Comparison of ENCODE assay signal across 15 cellular contexts in genomic region chr15:77676569-77677375, GRCh38. TPM values are rescaled to one million over a fixed set of nuclear protein-coding genes. Genes with fewer than 3 reads are reported as not detected.
A peak's percentile ranks its signal among the peaks of the same experiment; 100 is the strongest.
DNase-seq lines count a peak whose midpoint lies in the region; ATAC-seq, FAIRE-seq and TF ChIP-seq lines count a peak whose summit lies in the region.
"Had no signal": no experiment of that assay in that cellular context is flagged by ENCODE, and none has a peak within 500 bp of the region (broad histone marks: within the 10 kb centered on the region; RNA-seq: fewer than 3 reads in every experiment).

No MANE protein-coding gene starts in this region.

- H2BK20ac ChIP-seq in H1 (ENCODE audit: low read length) = no peak overlapping the region

- H3K4me1 Mint-ChIP-seq in stimulated activated naive CD8-positive, alpha-beta T cell treated with anti-CD3 and anti-CD28 coated beads, Interleukin-15, amount 100 ng/mL, for 72 hours = no peaks in the 10 kb centered on the region
- no peaks in the 10 kb centered on the region for H3K4me1 Mint-ChIP-seq in stimulated activated effector memory CD8-positive, alpha-beta T cell treated with anti-CD3 and anti-CD28 coated beads, Interleukin-12 subunit alpha, Interleukin-12 subunit beta, amount 100 ng/mL, for 72 hours
- H3K4me1 Mint-ChIP-seq in activated CD8-positive, alpha-beta T cell treated with anti-CD3 and anti-CD28 coated beads, Interleukin-2, amount 10 ng/mL, durations not matched to agents 7 days and 5 days (ENCODE audit: low read depth) = no peaks in the 10 kb centered on the region
- H3K4me1 Mint-ChIP-seq: CD4-positive, CD25-positive, alpha-beta regulatory T cell had no signal

- no peak overlapping the region for H3K14ac ChIP-seq in H1 (ENCODE audit: insufficient read length)

- no peak for DNase-seq in stimulated activated naive CD8-positive, alpha-beta T cell treated with anti-CD3 and anti-CD28 coated beads, Interleukin-15, amount 100 ng/mL, for 72 hours
- DNase-seq in stimulated activated naive CD8-positive, alpha-beta T cell treated with anti-CD3 and anti-CD28 coated beads, Interleukin-15, Interleukin-2, amounts not matched to agents 100 U/mL and 50 U/mL, for 24 hours = no peak
- DNase-seq in H1 (ENCODE audit: low read depth in 1 of 2, low spot score in 2 of 2) (no peak), nucleus accumbens (lab: John Stamatoyannopoulos, UW) (no peak), HK-2 (ENCODE audit: unreplicated experiment) (no peak)
- no peak for DNase-seq in stimulated activated effector memory CD8-positive, alpha-beta T cell treated with anti-CD3 and anti-CD28 coated beads, Interleukin-12 subunit alpha, Interleukin-12 subunit beta, amount 100 ng/mL, for 72 hours (ENCODE audit: low spot score in 2 of 2)
- DNase-seq in activated CD8-positive, alpha-beta T cell treated with anti-CD3 and anti-CD28 coated beads, Interleukin-2, amount 10 ng/mL, durations not matched to agents 7 days and 5 days = no peak
- DNase-seq: ACHN; CD4-positive, CD25-positive, alpha-beta regulatory T cell; DMS 273 treated with DMSO at 0.1 percent for 48 hours; H7 had no signal

- TF ChIP-seq CTCF in H1 (IDR thresholded peaks at IDR 0.05; ENCODE audit: control extremely low read depth in 1 of 3, insufficient read depth in 1 of 3, low read depth in 1 of 3, low read length in 3 of 3) = no peak

- H3K27ac ChIP-seq in H1 (ENCODE audit: low read depth, low read length) = no peak overlapping the region
- H3K27ac ChIP-seq: BLaER1 treated with 17β-estradiol and CSF1 and Interleukin-3, amounts not matched to agents 10 nM and 100 nM had no signal

- CTCF ChIA-PET in H1 (lab: Charles Lee; ENCODE audit: partially characterized antibody) = interaction anchor here (0.6 to 1.7 kb wide), 7 partner anchors 7 to 145 kb away, joined by 3 to 8 read pairs (median 3); partner anchors contain the start of gene LINGO1
- CTCF ChIA-PET in activated CD8-positive, alpha-beta T cell treated with anti-CD3 and anti-CD28 coated beads, Interleukin-2, amount 10 ng/mL, durations not matched to agents 7 days and 5 days (lab: Charles Lee) = no interaction called here

- no peak overlapping the region for H2AK5ac ChIP-seq in H1 (ENCODE audit: low read depth, low read length)

- peak overlapping the region; percentile 9; the same call in 1 of the 2 replicates for H2BK12ac ChIP-seq in H1 (ENCODE audit: low read depth, low read length)

- no peak for FAIRE-seq in H1 (lab: Jason Lieb, UNC)
- FAIRE-seq: GM18507, HepG2, HTR-8/SVneo had no signal

- no peaks in the 10 kb centered on the region for H3K36me3 Mint-ChIP-seq in stimulated activated effector memory CD8-positive, alpha-beta T cell treated with anti-CD3 and anti-CD28 coated beads, Interleukin-12 subunit alpha, Interleukin-12 subunit beta, amount 100 ng/mL, for 72 hours
- no peaks in the 10 kb centered on the region for H3K36me3 Mint-ChIP-seq in activated CD8-positive, alpha-beta T cell treated with anti-CD3 and anti-CD28 coated beads, Interleukin-2, amount 10 ng/mL, durations not matched to agents 7 days and 5 days (ENCODE audit: low read depth)
- H3K36me3 Mint-ChIP-seq: CD4-positive, CD25-positive, alpha-beta regulatory T cell had no signal

- no peaks in the 10 kb centered on the region for H3K9me3 Mint-ChIP-seq in stimulated activated naive CD8-positive, alpha-beta T cell treated with anti-CD3 and anti-CD28 coated beads, Interleukin-15, amount 100 ng/mL, for 72 hours
- no peaks in the 10 kb centered on the region for H3K9me3 Mint-ChIP-seq in stimulated activated effector memory CD8-positive, alpha-beta T cell treated with anti-CD3 and anti-CD28 coated beads, Interleukin-12 subunit alpha, Interleukin-12 subunit beta, amount 100 ng/mL, for 72 hours
- H3K9me3 Mint-ChIP-seq in activated CD8-positive, alpha-beta T cell treated with anti-CD3 and anti-CD28 coated beads, Interleukin-2, amount 10 ng/mL, durations not matched to agents 7 days and 5 days (ENCODE audit: insufficient read depth) = no peaks in the 10 kb centered on the region

- H3K79me2 ChIP-seq in H1 (ENCODE audit: control insufficient read depth in 1 of 2, insufficient read depth in 2 of 2, low read length in 2 of 2) = no peaks in the 10 kb centered on the region

- no peak overlapping the region for H3K4me2 ChIP-seq in H1 (ENCODE audit: insufficient read depth in 1 of 2, low read depth in 2 of 2, low read length in 2 of 2)
- H3K4me2 ChIP-seq: BLaER1 treated with 17β-estradiol and CSF1 and Interleukin-3, amounts not matched to agents 10 nM and 100 nM had no signal

- no peak overlapping the region; the same call in 1 of the 2 replicates for H4K8ac ChIP-seq in H1 (ENCODE audit: extremely low read depth, insufficient read depth, low read length)

- no peak overlapping the region for H3K27ac Mint-ChIP-seq in stimulated activated naive CD8-positive, alpha-beta T cell treated with anti-CD3 and anti-CD28 coated beads, Interleukin-15, amount 100 ng/mL, for 72 hours
- H3K27ac Mint-ChIP-seq in stimulated activated effector memory CD8-positive, alpha-beta T cell treated with anti-CD3 and anti-CD28 coated beads, Interleukin-12 subunit alpha, Interleukin-12 subunit beta, amount 100 ng/mL, for 72 hours = no peak overlapping the region
- no peak overlapping the region for H3K27ac Mint-ChIP-seq in activated CD8-positive, alpha-beta T cell treated with anti-CD3 and anti-CD28 coated beads, Interleukin-2, amount 10 ng/mL, durations not matched to agents 7 days and 5 days

- H3K27me3 ChIP-seq in H1 (replicated peaks in 1 of 4; ENCODE audit: control insufficient read depth in 3 of 4, extremely low read depth in 1 of 4, insufficient read depth in 3 of 4, low read length in 3 of 4) = no peaks in the 10 kb centered on the region
- H3K27me3 ChIP-seq: BLaER1 treated with 17β-estradiol and CSF1 and Interleukin-3, amounts not matched to agents 10 nM and 100 nM had no signal

- H2AFZ ChIP-seq in H1 (ENCODE audit: low read length) = no peak overlapping the region

- H3K27me3 Mint-ChIP-seq in stimulated activated naive CD8-positive, alpha-beta T cell treated with anti-CD3 and anti-CD28 coated beads, Interleukin-15, amount 100 ng/mL, for 72 hours = peaks cover 35% of the 10 kb centered on the region
- H3K27me3 Mint-ChIP-seq in activated CD8-positive, alpha-beta T cell treated with anti-CD3 and anti-CD28 coated beads, Interleukin-2, amount 10 ng/mL, durations not matched to agents 7 days and 5 days (ENCODE audit: low read depth) = peaks cover 6% of the 10 kb centered on the region

- no peak overlapping the region for H3K23ac ChIP-seq in H1 (ENCODE audit: insufficient read length)

- H3K9me3 ChIP-seq in H1 (ENCODE audit: insufficient read depth in 2 of 2, low read depth in 1 of 2, low read length in 1 of 2) = no peaks in the 10 kb centered on the region
- H3K9me3 ChIP-seq: BLaER1 treated with 17β-estradiol and CSF1 and Interleukin-3, amounts not matched to agents 10 nM and 100 nM had no signal

- H3K9ac ChIP-seq in H1 (replicated peaks in 1 of 4; ENCODE audit: extremely low read depth in 1 of 4, low read depth in 3 of 4, low read length in 3 of 4) = no peak overlapping the region
- H3K9ac ChIP-seq: BLaER1 treated with 17β-estradiol and CSF1 and Interleukin-3, amounts not matched to agents 10 nM and 100 nM had no signal

- ATAC-seq in stimulated activated naive CD8-positive, alpha-beta T cell treated with anti-CD3 and anti-CD28 coated beads, Interleukin-15, amount 100 ng/mL, for 72 hours = peak; percentile 12
- no peak for ATAC-seq in stimulated activated naive CD8-positive, alpha-beta T cell treated with anti-CD3 and anti-CD28 coated beads, Interleukin-15, Interleukin-2, amounts not matched to agents 100 U/mL and 50 U/mL, for 24 hours
- ATAC-seq in stimulated activated effector memory CD8-positive, alpha-beta T cell treated with anti-CD3 and anti-CD28 coated beads, Interleukin-12 subunit alpha, Interleukin-12 subunit beta, amount 100 ng/mL, for 72 hours = peak; percentile 29
- no peak for ATAC-seq in activated CD8-positive, alpha-beta T cell treated with anti-CD3 and anti-CD28 coated beads, Interleukin-2, amount 10 ng/mL, durations not matched to agents 7 days and 5 days
- ATAC-seq: HepG2 had no signal

- H3K79me1 ChIP-seq in H1 (ENCODE audit: low read depth, low read length) = no peaks in the 10 kb centered on the region

- POLR2A ChIA-PET in H1 (lab: Charles Lee; ENCODE audit: partially characterized antibody) = no interaction called here
- POLR2A ChIA-PET in activated CD8-positive, alpha-beta T cell treated with anti-CD3 and anti-CD28 coated beads, Interleukin-2, amount 10 ng/mL, durations not matched to agents 7 days and 5 days (lab: Charles Lee) = no interaction called here

- no peak for TF ChIP-seq POLR2A in H1 (IDR thresholded peaks at IDR 0.05; ENCODE audit: control extremely low read depth in 1 of 2, low read depth in 2 of 2, low read length in 2 of 2)

- TF ChIP-seq EP300 in H1 (IDR thresholded peaks at IDR 0.05; ENCODE audit: borderline replicate concordance in 1 of 2, low read depth in 2 of 2, low read length in 2 of 2) = no peak

- H4K20me1 ChIP-seq in H1 (replicated peaks in 1 of 2; ENCODE audit: control insufficient read depth in 1 of 2, insufficient read depth in 2 of 2, low read length in 2 of 2) = no peaks in the 10 kb centered on the region
- H4K20me1 ChIP-seq: BLaER1 treated with 17β-estradiol and CSF1 and Interleukin-3, amounts not matched to agents 10 nM and 100 nM had no signal

- no peaks in the 10 kb centered on the region for H3K36me3 ChIP-seq in H1 (ENCODE audit: control insufficient read depth in 2 of 4, insufficient read depth in 4 of 4, low read length in 3 of 4)
- H3K36me3 ChIP-seq: BLaER1 treated with 17β-estradiol and CSF1 and Interleukin-3, amounts not matched to agents 10 nM and 100 nM had no signal

- peak overlapping the region; percentile 62 for H3K4ac ChIP-seq in H1 (replicated peaks; ENCODE audit: insufficient read length, low read depth, low read length)

- no peak overlapping the region for H3K4me3 Mint-ChIP-seq in stimulated activated naive CD8-positive, alpha-beta T cell treated with anti-CD3 and anti-CD28 coated beads, Interleukin-15, amount 100 ng/mL, for 72 hours
- H3K4me3 Mint-ChIP-seq in stimulated activated effector memory CD8-positive, alpha-beta T cell treated with anti-CD3 and anti-CD28 coated beads, Interleukin-12 subunit alpha, Interleukin-12 subunit beta, amount 100 ng/mL, for 72 hours = no peak overlapping the region
- H3K4me3 Mint-ChIP-seq in activated CD8-positive, alpha-beta T cell treated with anti-CD3 and anti-CD28 coated beads, Interleukin-2, amount 10 ng/mL, durations not matched to agents 7 days and 5 days = no peak overlapping the region
- H3K4me3 Mint-ChIP-seq: CD4-positive, CD25-positive, alpha-beta regulatory T cell had no signal

- H3K56ac ChIP-seq in H1 (replicated peaks; ENCODE audit: insufficient read length, low read depth, low read length) = no peak overlapping the region

- no peak overlapping the region for H4K5ac ChIP-seq in H1 (ENCODE audit: insufficient read length, low read depth, low read length)

- 0 out of 2 replicates have a peak overlapping the region, but pooled peaks have one; percentile 8 for H2BK15ac ChIP-seq in H1 (ENCODE audit: low read length)

- 86% methylated on average over 16 of the region's 18 CpGs; no CpG with 5 or more reads in 1 of the 2 experiments for WGBS in H1 (ENCODE audit: extremely low coverage in 1 of 2, insufficient coverage in 1 of 2, insufficient read length in 1 of 2, insufficient replicate concordance in 2 of 2, low coverage in 1 of 2, low lambda C conversion rate in 2 of 2, missing lambda C conversion rate in 1 of 2), 2 experiments

- H3K4me1 ChIP-seq in H1 (replicated peaks in 1 of 4; ENCODE audit: control insufficient read depth in 3 of 4, insufficient read depth in 4 of 4, low read length in 3 of 4) = peaks cover 0 to 4% (median 0%) of the 10 kb centered on the region in 4 experiments; a peak in 3 of 7 replicates

- TF ChIP-seq RAD21 in H1 (IDR thresholded peaks at IDR 0.05 in 1 of 2, conservative IDR thresholded peaks at IDR 0.05 in 1 of 2; ENCODE audit: low read depth in 2 of 2, low read length in 2 of 2) = no peak

- peak overlapping the region; percentile 24; the same call in 1 of the 2 replicates for H2BK5ac ChIP-seq in H1 (ENCODE audit: low read depth, low read length)

- 0 out of 2 replicates have a peak overlapping the region, but pooled peaks have one; percentile 28 for H3K18ac ChIP-seq in H1 (ENCODE audit: extremely low read depth, low read length)

- no peak overlapping the region for H3K4me3 ChIP-seq in H1 (ENCODE audit: extremely low read depth in 1 of 4, insufficient read depth in 2 of 4, low read depth in 3 of 4, low read length in 4 of 4)
- H3K4me3 ChIP-seq: BLaER1 treated with 17β-estradiol and CSF1 and Interleukin-3, amounts not matched to agents 10 nM and 100 nM had no signal

- no peak overlapping the region for H4K91ac ChIP-seq in H1 (replicated peaks; ENCODE audit: insufficient read length, low read length)

- H2BK120ac ChIP-seq in H1 (replicated peaks; ENCODE audit: low read depth, low read length) = no peak overlapping the region

- H3K23me2 ChIP-seq in H1 (ENCODE audit: low read depth, low read length) = no peaks in the 10 kb centered on the region

RNA-seq across cellular contexts. Expression of gene LINGO1, which starts 44.1 kb away (rescaled TPM):
- 56.4 and 57.1 TPM in 2 replicates for total RNA-seq in H1 (2021; fragmentation: NEBNext Ultra II Directional; extraction: Animal tissue kit (Norgen Biotek cat#: 25700))
- 114 and 166 TPM in 2 replicates for polyA plus RNA-seq in H1 (2011; rRNA removed)
- 51.3 TPM for polyA plus RNA-seq in H1 (2011; cell fraction: cytosol; rRNA removed)
- 94.7 TPM for polyA plus RNA-seq in H1 (2011; cell fraction: nucleus; rRNA removed)
- 31.6 to 91.8 TPM (median 75.5 TPM) in 4 replicates for polyA plus RNA-seq in H1 (2012, experiment 1 of 2)
- 55.3 TPM for polyA plus RNA-seq in H1 (2012, experiment 2 of 2)
- polyA plus RNA-seq in H1 (2013, experiment 1 of 2) = 73.3 TPM
- 75.1 TPM for polyA plus RNA-seq in H1 (2013, experiment 2 of 2)
- polyA minus RNA-seq in H1 (2011; rRNA and poly(A)+ RNA removed) = 33.5 and 61.7 TPM in 2 replicates
- polyA minus RNA-seq in H1 (2011; cell fraction: cytosol; rRNA and poly(A)+ RNA removed) = 36.0 TPM
- 39.2 TPM for polyA minus RNA-seq in H1 (2011; cell fraction: nucleus; rRNA and poly(A)+ RNA removed)
- not detected for total RNA-seq in activated CD8-positive, alpha-beta T cell treated with anti-CD3 and anti-CD28 coated beads, Interleukin-2, amount 10 ng/mL, durations not matched to agents 7 days and 5 days
- total RNA-seq: CD4-positive, CD25-positive, alpha-beta regulatory T cell; HepG2 had no signal
- polyA plus RNA-seq: CD4-positive, CD25-positive, alpha-beta regulatory T cell had no signal

Comparison
In these comparisons a context has a peak if more than half of its experiments do, and no peak if none do; other contexts are left out.
1. ATAC-seq: peak in stimulated activated naive CD8-positive, alpha-beta T cell treated with anti-CD3 and anti-CD28 coated beads, Interleukin-15, amount 100 ng/mL, for 72 hours (single experiment) and stimulated activated effector memory CD8-positive, alpha-beta T cell treated with anti-CD3 and anti-CD28 coated beads, Interleukin-12 subunit alpha, Interleukin-12 subunit beta, amount 100 ng/mL, for 72 hours (single experiment); none in stimulated activated naive CD8-positive, alpha-beta T cell treated with anti-CD3 and anti-CD28 coated beads, Interleukin-15, Interleukin-2, amounts not matched to agents 100 U/mL and 50 U/mL, for 24 hours (single experiment) and activated CD8-positive, alpha-beta T cell treated with anti-CD3 and anti-CD28 coated beads, Interleukin-2, amount 10 ng/mL, durations not matched to agents 7 days and 5 days (single experiment).
2. RNA of gene LINGO1, which starts 44.1 kb away (total RNA-seq): 56.4 to 57.1 TPM in H1; not detected in activated CD8-positive, alpha-beta T cell treated with anti-CD3 and anti-CD28 coated beads, Interleukin-2, amount 10 ng/mL, durations not matched to agents 7 days and 5 days; every median in the first group is over 10 times any median in the second.